8 cellular contexts compared by ENCODE assay signal in genomic region chr22:46546466-46547178, GRCh38. TPM values are rescaled to one million over a fixed set of nuclear protein-coding genes. Genes with fewer than 3 reads are reported as not detected.
A peak's percentile ranks its signal among the peaks of the same experiment; 100 is the strongest.
DNase-seq lines count a peak whose midpoint lies in the region; ATAC-seq, FAIRE-seq and TF ChIP-seq lines count a peak whose summit lies in the region.

No MANE protein-coding gene starts in this region.

- H3K4me3 ChIP-seq in astrocyte (ENCODE audit: insufficient read depth, low read depth, low read length) (no peak overlapping the region), right atrium auricular region (no peak overlapping the region)

- peak overlapping the region; percentile 59 for H3K9ac ChIP-seq in astrocyte (ENCODE audit: low read length)

- no peaks in the 10 kb centered on the region for H3K79me2 ChIP-seq in astrocyte (ENCODE audit: insufficient read depth, low read length)

- no peaks in the 10 kb centered on the region for H3K9me3 Mint-ChIP-seq in Calu3 (ENCODE audit: low read depth, unreplicated experiment)
- no peaks in the 10 kb centered on the region for H3K9me3 Mint-ChIP-seq in astrocyte (ENCODE audit: unreplicated experiment)
- no peaks in the 10 kb centered on the region for H3K9me3 Mint-ChIP-seq in activated naive CD4-positive, alpha-beta T cell treated with anti-CD3 and anti-CD28 coated beads, Interleukin-2, amount 50 U/mL, for 72 hours

- peak overlapping the region; percentile 26 for H2AFZ ChIP-seq in astrocyte (ENCODE audit: low read depth, low read length)

- H3K36me3 ChIP-seq in astrocyte (ENCODE audit: insufficient read depth, low read length) (no peaks in the 10 kb centered on the region), right atrium auricular region (no peaks in the 10 kb centered on the region)

- H3K9me3 ChIP-seq in astrocyte (ENCODE audit: insufficient read depth, low read depth, low read length) (no peaks in the 10 kb centered on the region), right atrium auricular region (no peaks in the 10 kb centered on the region)

- H3K27me3 ChIP-seq in astrocyte (ENCODE audit: insufficient read depth, low read length) (no peaks in the 10 kb centered on the region), right atrium auricular region (no peaks in the 10 kb centered on the region)

- intact Hi-C loops in Calu3 (cut with micrococcal nuclease; ENCODE audit: unreplicated experiment) (no loop called here), sciatic nerve (cut with DNase I) (no loop called here)

- TF ChIP-seq CTCF in Calu3 (IDR thresholded peaks at IDR 0.05; ENCODE audit: unreplicated experiment) (no peak), astrocyte (IDR thresholded peaks at IDR 0.05; ENCODE audit: insufficient read depth, low read depth, low read length) (no peak), right atrium auricular region (IDR thresholded peaks at IDR 0.05) (no peak)

- H3K4me1 Mint-ChIP-seq in Calu3 (ENCODE audit: low read depth, unreplicated experiment) (peaks cover 33% of the 10 kb centered on the region), astrocyte (ENCODE audit: low read depth, unreplicated experiment) (peaks cover 37% of the 10 kb centered on the region)

- H3K4me3 Mint-ChIP-seq in Calu3 (ENCODE audit: low read depth, unreplicated experiment) (no peak overlapping the region), astrocyte (ENCODE audit: unreplicated experiment) (peak overlapping the region; percentile 64)

- no TSS peak for BruUV-seq in Calu3 (replicated peaks; lab: Mats Ljungman, UMichigan)

- ATAC-seq in sciatic nerve (peak; percentile 50), HG03280 (IDR thresholded peaks at IDR 0.05; ENCODE audit: unreplicated experiment) (no peak)
- ATAC-seq in activated naive CD4-positive, alpha-beta T cell treated with anti-CD3 and anti-CD28 coated beads, Interleukin-2, amount 50 U/mL, for 72 hours, result no peak

- peak overlapping the region; percentile 64 for H3K27ac ChIP-seq in astrocyte (ENCODE audit: low read depth, low read length)
- H3K27ac ChIP-seq in right atrium auricular region, result peak overlapping the region; percentile 85 to 88

- H3K4me2 ChIP-seq in astrocyte (ENCODE audit: low read length), result peak overlapping the region; percentile 72

- H3K27ac Mint-ChIP-seq in Calu3 (ENCODE audit: unreplicated experiment), result peak overlapping the region; percentile 68
- peak overlapping the region; percentile 86 for H3K27ac Mint-ChIP-seq in astrocyte (ENCODE audit: unreplicated experiment)
- no peak overlapping the region for H3K27ac Mint-ChIP-seq in activated naive CD4-positive, alpha-beta T cell treated with anti-CD3 and anti-CD28 coated beads, Interleukin-2, amount 50 U/mL, for 72 hours

- H3K4me1 ChIP-seq in astrocyte (ENCODE audit: insufficient read depth, low read length), result peaks cover 30% of the 10 kb centered on the region
- peaks cover 0 to 46% of the 10 kb centered on the region in 2 donors for H3K4me1 ChIP-seq in right atrium auricular region

- H3K36me3 Mint-ChIP-seq in Calu3 (ENCODE audit: insufficient read depth, unreplicated experiment), result peaks cover 21% of the 10 kb centered on the region
- peaks cover 2% of the 10 kb centered on the region for H3K36me3 Mint-ChIP-seq in astrocyte (ENCODE audit: low read depth, unreplicated experiment)
- no peaks in the 10 kb centered on the region for H3K36me3 Mint-ChIP-seq in activated naive CD4-positive, alpha-beta T cell treated with anti-CD3 and anti-CD28 coated beads, Interleukin-2, amount 50 U/mL, for 72 hours

- FAIRE-seq in astrocyte (lab: Jason Lieb, UNC), result no peak

- CTCF ChIA-PET in Calu3 (lab: Charles Lee), result interaction anchor here (0.7 to 2.6 kb wide), 3 partner anchors 17 to 179 kb away, joined by 3 to 12 read pairs (median 10); no protein-coding TSS in a partner anchor

- H4K20me1 ChIP-seq in astrocyte (ENCODE audit: insufficient read depth, low read length), result peaks cover 4% of the 10 kb centered on the region

- DNase-seq in Calu3 (peak; percentile 62), astrocyte (ENCODE audit: low read depth) (peak; percentile 73), right atrium auricular region (ENCODE audit: low spot score) (peak; percentile 74), sciatic nerve (ENCODE audit: low spot score) (no peak), RPMI8226 (no peak), NCI-H345 (lab: John Stamatoyannopoulos, UW) (no peak)
- DNase-seq in activated naive CD4-positive, alpha-beta T cell treated with anti-CD3 and anti-CD28 coated beads, Interleukin-2, amount 50 U/mL, for 72 hours (ENCODE audit: low spot score in 2 of 2), result no peak

- no peaks in the 10 kb centered on the region for H3K27me3 Mint-ChIP-seq in Calu3 (ENCODE audit: unreplicated experiment)
- peaks cover 5% of the 10 kb centered on the region for H3K27me3 Mint-ChIP-seq in astrocyte (ENCODE audit: low read depth, unreplicated experiment)

RNA-seq across cellular contexts. Expression of gene CELSR1, which starts 9.2 kb away (rescaled TPM):
- 40.8 and 45.5 TPM in 2 replicates for total RNA-seq in Calu3 (2022)
- 27.6 and 38.5 TPM in 2 replicates for total RNA-seq in astrocyte
- 1 to 10 TPM; 7.1 to 9.6 TPM for total RNA-seq in right atrium auricular region
- 1.9 TPM for total RNA-seq in sciatic nerve
- 1 to 10 TPM in 1 of 2 donors, under 1 TPM in 1; 0.54 to 1.1 TPM for total RNA-seq in activated naive CD4-positive, alpha-beta T cell treated with anti-CD3 and anti-CD28 coated beads, Interleukin-2, amount 50 U/mL, for 72 hours

Comparison
In these comparisons a context has a peak if more than half of its experiments do, and no peak if none do; other contexts are left out.
1. DNase-seq: peak in Calu3 (single experiment), astrocyte (single experiment) and right atrium auricular region (single experiment); none in sciatic nerve (single experiment), RPMI8226 (single experiment), NCI-H345 (single experiment) and activated naive CD4-positive, alpha-beta T cell treated with anti-CD3 and anti-CD28 coated beads, Interleukin-2, amount 50 U/mL, for 72 hours (0 of 2).
2. H3K27ac Mint-ChIP-seq: peak in Calu3 (single experiment) and astrocyte (single experiment); none in activated naive CD4-positive, alpha-beta T cell treated with anti-CD3 and anti-CD28 coated beads, Interleukin-2, amount 50 U/mL, for 72 hours (0 of 2).